In the genomic region with DNA sequence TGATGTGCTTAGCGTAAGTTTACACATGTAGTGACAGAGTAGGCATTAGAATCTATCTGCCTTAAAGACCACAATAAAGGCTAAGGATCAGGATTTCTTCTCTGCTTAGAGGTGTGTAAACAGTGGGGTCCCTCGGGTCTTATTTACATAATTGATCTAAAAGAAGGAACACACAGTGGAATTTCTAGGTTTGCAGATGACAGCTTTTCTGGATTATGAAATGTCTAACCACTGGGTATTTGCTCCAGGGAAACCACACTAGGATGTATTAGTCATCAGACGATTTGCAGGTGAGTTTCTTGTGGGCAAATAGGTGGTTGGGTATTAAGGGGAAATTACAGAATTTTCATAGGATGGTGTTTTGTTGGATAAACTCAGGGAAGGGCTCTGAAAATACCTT, we compare ENCODE assay signal across 1 cellular context.
A peak's percentile ranks its signal among the peaks of the same experiment; 100 is the strongest.
TF ChIP-seq lines count a peak whose summit lies in the region.

No MANE protein-coding gene starts in this region.

TF ChIP-seq in HepG2, 621 proteins besides CTCF, POLR2A, EP300 and RAD21 (continued from another document and continues in another):
- TF ChIP-seq, protein P1, sequence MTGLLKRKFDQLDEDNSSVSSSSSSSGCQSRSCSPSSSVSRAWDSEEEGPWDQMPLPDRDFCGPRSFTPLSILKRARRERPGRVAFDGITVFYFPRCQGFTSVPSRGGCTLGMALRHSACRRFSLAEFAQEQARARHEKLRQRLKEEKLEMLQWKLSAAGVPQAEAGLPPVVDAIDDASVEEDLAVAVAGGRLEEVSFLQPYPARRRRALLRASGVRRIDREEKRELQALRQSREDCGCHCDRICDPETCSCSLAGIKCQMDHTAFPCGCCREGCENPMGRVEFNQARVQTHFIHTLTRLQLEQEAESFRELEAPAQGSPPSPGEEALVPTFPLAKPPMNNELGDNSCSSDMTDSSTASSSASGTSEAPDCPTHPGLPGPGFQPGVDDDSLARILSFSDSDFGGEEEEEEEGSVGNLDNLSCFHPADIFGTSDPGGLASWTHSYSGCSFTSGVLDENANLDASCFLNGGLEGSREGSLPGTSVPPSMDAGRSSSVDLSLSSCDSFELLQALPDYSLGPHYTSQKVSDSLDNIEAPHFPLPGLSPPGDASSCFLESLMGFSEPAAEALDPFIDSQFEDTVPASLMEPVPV (CRISPR knock-in tag; IDR thresholded peaks at IDR 0.05), result no peak
- TF ChIP-seq SKIL (CRISPR knock-in tag; IDR thresholded peaks at IDR 0.05; ENCODE audit: borderline replicate concordance) (no peak), CREB1 (IDR thresholded peaks at IDR 0.05) (no peak), CREB1 (CRISPR knock-in tag; IDR thresholded peaks at IDR 0.05) (peak; percentile 87), ZFP1 (CRISPR knock-in tag; IDR thresholded peaks at IDR 0.05) (0 out of 2 replicates have a peak, but pooled peaks have one; percentile 24), TFAP4 (IDR thresholded peaks at IDR 0.05; ENCODE audit: borderline replicate concordance, low read depth) (peak; percentile 51), ESRRA (CRISPR knock-in tag; IDR thresholded peaks at IDR 0.05; ENCODE audit: low read depth) (no peak), TEAD3 (CRISPR knock-in tag; optimal IDR thresholded peaks at IDR 0.05; ENCODE audit: borderline replicate concordance) (peak; percentile 14), FOXP1 (IDR thresholded peaks at IDR 0.05) (no peak), FOXP1 (CRISPR knock-in tag; IDR thresholded peaks at IDR 0.05) (peak; percentile 80), FOSL2 (CRISPR knock-in tag; IDR thresholded peaks at IDR 0.05) (peak; percentile 92), RFX3 (CRISPR knock-in tag; IDR thresholded peaks at IDR 0.05) (no peak), HDAC1 (CRISPR knock-in tag; IDR thresholded peaks at IDR 0.05) (peak; percentile 62; the same call in 1 of the 2 replicates), FOXA1 (IDR thresholded peaks at IDR 0.05) (peak; percentile 77), FOXA1 (CRISPR knock-in tag; IDR thresholded peaks at IDR 0.05) (peak; percentile 89), ZNF33A (CRISPR knock-in tag; IDR thresholded peaks at IDR 0.05; ENCODE audit: borderline replicate concordance) (no peak), NCOA2 (CRISPR knock-in tag; IDR thresholded peaks at IDR 0.05) (peak; percentile 85), DRAP1 (CRISPR knock-in tag; IDR thresholded peaks at IDR 0.05) (0 out of 2 replicates have a peak, but pooled peaks have one; percentile 13), ZNF761 (CRISPR knock-in tag; conservative IDR thresholded peaks at IDR 0.05) (no peak), NR2C2 (CRISPR knock-in tag; IDR thresholded peaks at IDR 0.05; ENCODE audit: borderline replicate concordance) (peak; percentile 45; the same call in 1 of the 2 replicates), SP1 (IDR thresholded peaks at IDR 0.05) (no peak), SP1 (CRISPR knock-in tag; IDR thresholded peaks at IDR 0.05) (no peak), CBFB (CRISPR knock-in tag; IDR thresholded peaks at IDR 0.05) (peak; percentile 96), ZNF644 (CRISPR knock-in tag; IDR thresholded peaks at IDR 0.05; ENCODE audit: low read depth) (0 out of 2 replicates have a peak, but pooled peaks have one; percentile 18), HMG20A (CRISPR knock-in tag; IDR thresholded peaks at IDR 0.05; ENCODE audit: borderline replicate concordance) (peak; percentile 94), GABPA (IDR thresholded peaks at IDR 0.05; ENCODE audit: low read depth, low read length) (no peak), GABPA (CRISPR knock-in tag; IDR thresholded peaks at IDR 0.05; ENCODE audit: low read depth) (peak; percentile 43), GFI1 (CRISPR knock-in tag; IDR thresholded peaks at IDR 0.05; ENCODE audit: borderline replicate concordance) (peak; percentile 83), ZFX (CRISPR knock-in tag; IDR thresholded peaks at IDR 0.05; ENCODE audit: low read depth) (no peak), XBP1 (CRISPR knock-in tag; IDR thresholded peaks at IDR 0.05) (no peak), JUND (CRISPR knock-in tag; IDR thresholded peaks at IDR 0.05) (no peak), SMC3 (IDR thresholded peaks at IDR 0.05; ENCODE audit: low read length) (no peak), LCORL (IDR thresholded peaks at IDR 0.05) (no peak), LCORL (CRISPR knock-in tag; IDR thresholded peaks at IDR 0.05) (0 out of 2 replicates have a peak, but pooled peaks have one; percentile 34), FOXA3 (CRISPR knock-in tag; IDR thresholded peaks at IDR 0.05) (peak; percentile 99), ARHGAP35 (CRISPR knock-in tag; IDR thresholded peaks at IDR 0.05; ENCODE audit: borderline replicate concordance) (no peak), JDP2 (CRISPR knock-in tag; IDR thresholded peaks at IDR 0.05; ENCODE audit: borderline replicate concordance) (no peak), RELA (CRISPR knock-in tag; IDR thresholded peaks at IDR 0.05) (no peak), KDM6A (CRISPR knock-in tag; IDR thresholded peaks at IDR 0.05; ENCODE audit: low read depth) (peak; percentile 38; the same call in 1 of the 2 replicates), ZBTB7B (CRISPR knock-in tag; IDR thresholded peaks at IDR 0.05) (peak; percentile 57; the same call in 1 of the 2 replicates), SOX6 (IDR thresholded peaks at IDR 0.05) (no peak), SOX6 (CRISPR knock-in tag; IDR thresholded peaks at IDR 0.05) (peak; percentile 89), ZNF292 (CRISPR knock-in tag; IDR thresholded peaks at IDR 0.05; ENCODE audit: borderline replicate concordance, low read depth) (peak; percentile 31; the same call in 1 of the 2 replicates)
- TF ChIP-seq, protein P2, sequence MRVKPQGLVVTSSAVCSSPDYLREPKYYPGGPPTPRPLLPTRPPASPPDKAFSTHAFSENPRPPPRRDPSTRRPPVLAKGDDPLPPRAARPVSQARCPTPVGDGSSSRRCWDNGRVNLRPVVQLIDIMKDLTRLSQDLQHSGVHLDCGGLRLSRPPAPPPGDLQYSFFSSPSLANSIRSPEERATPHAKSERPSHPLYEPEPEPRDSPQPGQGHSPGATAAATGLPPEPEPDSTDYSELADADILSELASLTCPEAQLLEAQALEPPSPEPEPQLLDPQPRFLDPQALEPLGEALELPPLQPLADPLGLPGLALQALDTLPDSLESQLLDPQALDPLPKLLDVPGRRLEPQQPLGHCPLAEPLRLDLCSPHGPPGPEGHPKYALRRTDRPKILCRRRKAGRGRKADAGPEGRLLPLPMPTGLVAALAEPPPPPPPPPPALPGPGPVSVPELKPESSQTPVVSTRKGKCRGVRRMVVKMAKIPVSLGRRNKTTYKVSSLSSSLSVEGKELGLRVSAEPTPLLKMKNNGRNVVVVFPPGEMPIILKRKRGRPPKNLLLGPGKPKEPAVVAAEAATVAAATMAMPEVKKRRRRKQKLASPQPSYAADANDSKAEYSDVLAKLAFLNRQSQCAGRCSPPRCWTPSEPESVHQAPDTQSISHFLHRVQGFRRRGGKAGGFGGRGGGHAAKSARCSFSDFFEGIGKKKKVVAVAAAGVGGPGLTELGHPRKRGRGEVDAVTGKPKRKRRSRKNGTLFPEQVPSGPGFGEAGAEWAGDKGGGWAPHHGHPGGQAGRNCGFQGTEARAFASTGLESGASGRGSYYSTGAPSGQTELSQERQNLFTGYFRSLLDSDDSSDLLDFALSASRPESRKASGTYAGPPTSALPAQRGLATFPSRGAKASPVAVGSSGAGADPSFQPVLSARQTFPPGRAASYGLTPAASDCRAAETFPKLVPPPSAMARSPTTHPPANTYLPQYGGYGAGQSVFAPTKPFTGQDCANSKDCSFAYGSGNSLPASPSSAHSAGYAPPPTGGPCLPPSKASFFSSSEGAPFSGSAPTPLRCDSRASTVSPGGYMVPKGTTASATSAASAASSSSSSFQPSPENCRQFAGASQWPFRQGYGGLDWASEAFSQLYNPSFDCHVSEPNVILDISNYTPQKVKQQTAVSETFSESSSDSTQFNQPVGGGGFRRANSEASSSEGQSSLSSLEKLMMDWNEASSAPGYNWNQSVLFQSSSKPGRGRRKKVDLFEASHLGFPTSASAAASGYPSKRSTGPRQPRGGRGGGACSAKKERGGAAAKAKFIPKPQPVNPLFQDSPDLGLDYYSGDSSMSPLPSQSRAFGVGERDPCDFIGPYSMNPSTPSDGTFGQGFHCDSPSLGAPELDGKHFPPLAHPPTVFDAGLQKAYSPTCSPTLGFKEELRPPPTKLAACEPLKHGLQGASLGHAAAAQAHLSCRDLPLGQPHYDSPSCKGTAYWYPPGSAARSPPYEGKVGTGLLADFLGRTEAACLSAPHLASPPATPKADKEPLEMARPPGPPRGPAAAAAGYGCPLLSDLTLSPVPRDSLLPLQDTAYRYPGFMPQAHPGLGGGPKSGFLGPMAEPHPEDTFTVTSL (CRISPR knock-in tag; IDR thresholded peaks at IDR 0.05; ENCODE audit: borderline replicate concordance), result peak; percentile 82
- TF ChIP-seq, protein P3, sequence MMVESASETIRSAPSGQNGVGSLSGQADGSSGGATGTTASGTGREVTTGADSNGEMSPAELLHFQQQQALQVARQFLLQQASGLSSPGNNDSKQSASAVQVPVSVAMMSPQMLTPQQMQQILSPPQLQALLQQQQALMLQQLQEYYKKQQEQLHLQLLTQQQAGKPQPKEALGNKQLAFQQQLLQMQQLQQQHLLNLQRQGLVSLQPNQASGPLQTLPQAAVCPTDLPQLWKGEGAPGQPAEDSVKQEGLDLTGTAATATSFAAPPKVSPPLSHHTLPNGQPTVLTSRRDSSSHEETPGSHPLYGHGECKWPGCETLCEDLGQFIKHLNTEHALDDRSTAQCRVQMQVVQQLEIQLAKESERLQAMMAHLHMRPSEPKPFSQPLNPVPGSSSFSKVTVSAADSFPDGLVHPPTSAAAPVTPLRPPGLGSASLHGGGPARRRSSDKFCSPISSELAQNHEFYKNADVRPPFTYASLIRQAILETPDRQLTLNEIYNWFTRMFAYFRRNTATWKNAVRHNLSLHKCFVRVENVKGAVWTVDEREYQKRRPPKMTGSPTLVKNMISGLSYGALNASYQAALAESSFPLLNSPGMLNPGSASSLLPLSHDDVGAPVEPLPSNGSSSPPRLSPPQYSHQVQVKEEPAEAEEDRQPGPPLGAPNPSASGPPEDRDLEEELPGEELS (CRISPR knock-in tag; IDR thresholded peaks at IDR 0.05), result peak; percentile 74
- TF ChIP-seq, protein P4, sequence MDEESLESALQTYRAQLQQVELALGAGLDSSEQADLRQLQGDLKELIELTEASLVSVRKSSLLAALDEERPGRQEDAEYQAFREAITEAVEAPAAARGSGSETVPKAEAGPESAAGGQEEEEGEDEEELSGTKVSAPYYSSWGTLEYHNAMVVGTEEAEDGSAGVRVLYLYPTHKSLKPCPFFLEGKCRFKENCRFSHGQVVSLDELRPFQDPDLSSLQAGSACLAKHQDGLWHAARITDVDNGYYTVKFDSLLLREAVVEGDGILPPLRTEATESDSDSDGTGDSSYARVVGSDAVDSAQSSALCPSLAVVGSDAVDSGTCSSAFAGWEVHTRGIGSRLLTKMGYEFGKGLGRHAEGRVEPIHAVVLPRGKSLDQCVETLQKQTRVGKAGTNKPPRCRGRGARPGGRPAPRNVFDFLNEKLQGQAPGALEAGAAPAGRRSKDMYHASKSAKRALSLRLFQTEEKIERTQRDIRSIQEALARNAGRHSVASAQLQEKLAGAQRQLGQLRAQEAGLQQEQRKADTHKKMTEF (CRISPR knock-in tag; IDR thresholded peaks at IDR 0.05), result peak; percentile 54; the same call in 1 of the 2 replicates
- TF ChIP-seq, protein P5, sequence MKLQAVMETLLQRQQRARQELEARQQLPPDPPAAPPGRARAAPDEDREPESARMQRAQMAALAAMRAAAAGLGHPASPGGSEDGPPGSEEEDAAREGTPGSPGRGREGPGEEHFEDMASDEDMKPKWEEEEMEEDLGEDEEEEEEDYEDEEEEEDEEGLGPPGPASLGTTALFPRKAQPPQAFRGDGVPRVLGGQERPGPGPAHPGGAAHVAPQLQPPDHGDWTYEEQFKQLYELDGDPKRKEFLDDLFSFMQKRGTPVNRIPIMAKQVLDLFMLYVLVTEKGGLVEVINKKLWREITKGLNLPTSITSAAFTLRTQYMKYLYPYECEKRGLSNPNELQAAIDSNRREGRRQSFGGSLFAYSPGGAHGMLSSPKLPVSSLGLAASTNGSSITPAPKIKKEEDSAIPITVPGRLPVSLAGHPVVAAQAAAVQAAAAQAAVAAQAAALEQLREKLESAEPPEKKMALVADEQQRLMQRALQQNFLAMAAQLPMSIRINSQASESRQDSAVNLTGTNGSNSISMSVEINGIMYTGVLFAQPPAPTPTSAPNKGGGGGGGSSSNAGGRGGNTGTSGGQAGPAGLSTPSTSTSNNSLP (IDR thresholded peaks at IDR 0.05; ENCODE audit: low read depth, low read length), result 0 out of 2 replicates have a peak, but pooled peaks have one; percentile 46
- TF ChIP-seq, protein P6, sequence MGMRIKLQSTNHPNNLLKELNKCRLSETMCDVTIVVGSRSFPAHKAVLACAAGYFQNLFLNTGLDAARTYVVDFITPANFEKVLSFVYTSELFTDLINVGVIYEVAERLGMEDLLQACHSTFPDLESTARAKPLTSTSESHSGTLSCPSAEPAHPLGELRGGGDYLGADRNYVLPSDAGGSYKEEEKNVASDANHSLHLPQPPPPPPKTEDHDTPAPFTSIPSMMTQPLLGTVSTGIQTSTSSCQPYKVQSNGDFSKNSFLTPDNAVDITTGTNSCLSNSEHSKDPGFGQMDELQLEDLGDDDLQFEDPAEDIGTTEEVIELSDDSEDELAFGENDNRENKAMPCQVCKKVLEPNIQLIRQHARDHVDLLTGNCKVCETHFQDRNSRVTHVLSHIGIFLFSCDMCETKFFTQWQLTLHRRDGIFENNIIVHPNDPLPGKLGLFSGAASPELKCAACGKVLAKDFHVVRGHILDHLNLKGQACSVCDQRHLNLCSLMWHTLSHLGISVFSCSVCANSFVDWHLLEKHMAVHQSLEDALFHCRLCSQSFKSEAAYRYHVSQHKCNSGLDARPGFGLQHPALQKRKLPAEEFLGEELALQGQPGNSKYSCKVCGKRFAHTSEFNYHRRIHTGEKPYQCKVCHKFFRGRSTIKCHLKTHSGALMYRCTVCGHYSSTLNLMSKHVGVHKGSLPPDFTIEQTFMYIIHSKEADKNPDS (CRISPR knock-in tag; IDR thresholded peaks at IDR 0.05), result no peak
